20 cellular contexts compared by ENCODE assay signal in genomic region chr15:100642950-100643338, GRCh38. TPM values are rescaled to one million over a fixed set of nuclear protein-coding genes. Genes with fewer than 3 reads are reported as not detected.
DNase-seq lines count a peak whose midpoint lies in the region; ATAC-seq and TF ChIP-seq lines count a peak whose summit lies in the region.
"Had no signal": no experiment of that assay in that cellular context is flagged by ENCODE, and none has a peak within 500 bp of the region (broad histone marks: within the 10 kb centered on the region; RNA-seq: fewer than 3 reads in every experiment).

No MANE protein-coding gene starts in this region.

- ATAC-seq in WTC11, result no peak
- ATAC-seq: A549 had no signal

- H3K27me3 Mint-ChIP-seq in WTC11 (ENCODE audit: low read depth), result no peaks in the 10 kb centered on the region
- H3K27me3 Mint-ChIP-seq: CD4-positive, alpha-beta memory T cell had no signal

- CTCF ChIA-PET in WTC11 (lab: Charles Lee), result interaction anchor here (1.0 kb wide), 1 partner anchor 10 kb away, joined by 5 read pairs; no protein-coding TSS in a partner anchor

- no peaks in the 10 kb centered on the region for H3K9me3 ChIP-seq in spleen
- H3K9me3 ChIP-seq: A549 had no signal

- DNase-seq in HL-60 (ENCODE audit: low read depth in 1 of 2, low spot score in 1 of 2) (no peak), WTC11 (ENCODE audit: low spot score) (no peak), myocyte (ENCODE audit: low read depth) (peak; percentile 3), spleen (peak; percentile 58), substantia nigra (lab: John Stamatoyannopoulos, UW) (no peak), SK-N-DZ (ENCODE audit: low spot score) (no peak), middle frontal gyrus (ENCODE audit: extremely low spot score, low spot score) (no peak)
- DNase-seq: 8988T; ACHN; C1 segment of cervical spinal cord; Calu3; CD4-positive, alpha-beta memory T cell; COR-L47; DMS53; DMS79 treated with DMSO at 0.1 percent for 48 hours; GF-D8; GM23248; H7; HCEC 1CT had no signal

- H3K36me3 Mint-ChIP-seq in WTC11, result no peaks in the 10 kb centered on the region

- POLR2A ChIA-PET in WTC11 (lab: Charles Lee), result no interaction called here

- H3K4me1 Mint-ChIP-seq in WTC11, result peaks cover 4% of the 10 kb centered on the region; the same call in 1 of the 2 replicates

- TF ChIP-seq POLR2A in spleen (IDR thresholded peaks at IDR 0.05), result no peak

- no peak overlapping the region for H3K4me3 Mint-ChIP-seq in WTC11
- H3K4me3 Mint-ChIP-seq: CD4-positive, alpha-beta memory T cell had no signal

- intact Hi-C loops in spleen (cut with DNase I; ENCODE audit: low total_unique reads), result no loop called here

- WGBS in spleen, 5 donors, result 73 to 98% (median 88%) methylated on average over 4 of the region's 4 CpGs

- H3K4me3 ChIP-seq in HL-60 (replicated peaks; ENCODE audit: insufficient read depth, low read length) (no peak overlapping the region), spleen (no peak overlapping the region)
- H3K4me3 ChIP-seq: A549, GM23248 had no signal

- H3K27ac ChIP-seq in HL-60 (replicated peaks), result peak overlapping the region; percentile 47
- H3K27ac ChIP-seq in spleen, result peak overlapping the region in 3 of 8 donors; percentile 45 to 57 (median 47)
- no peak overlapping the region for H3K27ac ChIP-seq in substantia nigra (ENCODE audit: low read depth, low read length, poor library complexity, severe bottlenecking)
- H3K27ac ChIP-seq: A549, GM23248 had no signal

- H3K27ac Mint-ChIP-seq in WTC11, result 0 out of 2 replicates have a peak overlapping the region, but pooled peaks have one; percentile 58

- H3K4me1 ChIP-seq in spleen, result peaks cover 0 to 60% (median 11%) of the 10 kb centered on the region in 6 donors
- H3K4me1 ChIP-seq: A549 had no signal

- no peaks in the 10 kb centered on the region for H3K9me3 Mint-ChIP-seq in WTC11
- H3K9me3 Mint-ChIP-seq: CD4-positive, alpha-beta memory T cell had no signal

- H3K27me3 ChIP-seq in HL-60 (ENCODE audit: insufficient read depth, poor library complexity, severe bottlenecking), result no peaks in the 10 kb centered on the region
- H3K27me3 ChIP-seq in spleen (replicated peaks in 1 of 7), result no peaks in the 10 kb centered on the region

- H3K36me3 ChIP-seq in spleen, result peaks cover 0 to 11% (median under 1%) of the 10 kb centered on the region in 6 donors

- TF ChIP-seq CTCF in HL-60 (IDR thresholded peaks at IDR 0.05; ENCODE audit: insufficient read depth, low read length) (no peak), WTC11 (IDR thresholded peaks at IDR 0.05) (no peak), spleen (IDR thresholded peaks at IDR 0.05 in 8 of 11, conservative IDR thresholded peaks at IDR 0.05 in 3 of 11) (no peak)

TF ChIP-seq in WTC11, 78 proteins besides CTCF, POLR2A, EP300 and RAD21 (continues in another document):
- TF ChIP-seq ARID4B (CRISPR knock-in tag; IDR thresholded peaks at IDR 0.05; ENCODE audit: borderline replicate concordance) (no peak), ZNF396 (CRISPR knock-in tag; IDR thresholded peaks at IDR 0.05; ENCODE audit: borderline replicate concordance) (no peak), GRHL2 (CRISPR knock-in tag; IDR thresholded peaks at IDR 0.05; ENCODE audit: insufficient replicate concordance, severe bottlenecking) (no peak), ZBTB43 (CRISPR knock-in tag; IDR thresholded peaks at IDR 0.05) (no peak), NR2C2 (CRISPR knock-in tag; IDR thresholded peaks at IDR 0.05) (no peak), ERG (CRISPR knock-in tag; IDR thresholded peaks at IDR 0.05) (no peak), NR1H2 (CRISPR knock-in tag; IDR thresholded peaks at IDR 0.05) (no peak), EMX1 (CRISPR knock-in tag; IDR thresholded peaks at IDR 0.05) (no peak), ATF2 (CRISPR knock-in tag; IDR thresholded peaks at IDR 0.05; ENCODE audit: borderline replicate concordance, low read depth) (no peak), JAZF1 (CRISPR knock-in tag; IDR thresholded peaks at IDR 0.05) (no peak), KAT7 (CRISPR knock-in tag; IDR thresholded peaks at IDR 0.05; ENCODE audit: borderline replicate concordance) (no peak), ELF4 (CRISPR knock-in tag; IDR thresholded peaks at IDR 0.05; ENCODE audit: low read depth) (no peak), ZNF423 (CRISPR knock-in tag; IDR thresholded peaks at IDR 0.05) (no peak), CDX4 (CRISPR knock-in tag; IDR thresholded peaks at IDR 0.05; ENCODE audit: borderline replicate concordance) (no peak)

RNA-seq across cellular contexts. Expression of gene ASB7, which starts 40.6 kb away (rescaled TPM):
- total RNA-seq in WTC11 (2021) (11.5 to 13.4 TPM (median 12.9 TPM) in 3 replicates), myocyte (9.2 and 12.2 TPM in 2 replicates), spleen (10 to 100 TPM; 15.6 to 27.1 (median 16.4) TPM)
- polyA plus RNA-seq in myocyte (2012), result 5.7 TPM
- 1 to 10 TPM; 3.4 to 5.1 (median 4.0) TPM for polyA plus RNA-seq in spleen
- 6.5 and 8.0 TPM in 2 replicates for polyA plus RNA-seq in SK-N-DZ (2014; cell fraction: cytosol; rRNA removed)
- polyA plus RNA-seq in SK-N-DZ (2014; cell fraction: nucleus; rRNA removed), result 5.6 and 6.0 TPM in 2 replicates

RNA-seq across cellular contexts. Expression of gene LINS1, which starts 41.0 kb away (rescaled TPM):
- total RNA-seq in WTC11 (2021) (6.2 to 10.4 TPM (median 9.1 TPM) in 3 replicates), myocyte (12.4 and 18.6 TPM in 2 replicates), spleen (10 to 100 TPM; 25.7 to 71.1 (median 30.6) TPM)
- polyA plus RNA-seq in myocyte (2012), result 3.0 TPM
- 10 to 100 TPM in 1 of 3 donors, 1 to 10 TPM in 2; 7.7 to 14.5 (median 9.3) TPM for polyA plus RNA-seq in spleen
- 11.4 and 11.9 TPM in 2 replicates for polyA plus RNA-seq in SK-N-DZ (2014; cell fraction: cytosol; rRNA removed)
- polyA plus RNA-seq in SK-N-DZ (2014; cell fraction: nucleus; rRNA removed), result 18.7 and 30.6 TPM in 2 replicates

Comparison
In these comparisons a context has a peak if more than half of its experiments do, and no peak if none do; other contexts are left out.
1. DNase-seq: peak in myocyte (single experiment) and spleen (single experiment); none in HL-60 (0 of 2), WTC11 (single experiment), substantia nigra (0 of 49), SK-N-DZ (single experiment) and middle frontal gyrus (single experiment).